Comparison of ENCODE assay signal across 12 cellular contexts in the genomic region with DNA sequence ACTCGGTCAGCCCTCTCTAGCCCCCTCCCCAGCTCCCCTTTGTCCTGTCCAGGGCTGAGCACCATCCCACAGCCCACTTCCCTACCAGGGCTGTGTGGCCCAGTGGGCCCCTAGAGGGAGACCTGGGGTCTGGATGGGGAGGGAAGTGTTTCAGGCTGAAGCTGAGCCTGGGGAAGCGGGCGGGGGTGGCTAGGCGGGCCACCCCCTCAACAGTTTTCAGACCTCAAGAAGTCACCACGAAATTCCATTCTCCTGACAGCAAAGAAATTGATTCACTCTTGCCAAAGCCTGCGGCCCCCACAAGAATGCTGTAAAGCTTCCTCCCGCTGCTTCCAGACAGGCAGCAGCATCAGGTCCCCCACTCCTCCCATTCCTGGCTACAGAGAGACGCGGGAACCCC. TPM values are rescaled to one million over a fixed set of nuclear protein-coding genes. Genes with fewer than 3 reads are reported as not detected.
DNase-seq lines count a peak whose midpoint lies in the region; ATAC-seq and TF ChIP-seq lines count a peak whose summit lies in the region.
"Had no signal": no experiment of that assay in that cellular context is flagged by ENCODE, and none has a peak within 500 bp of the region (broad histone marks: within the 10 kb centered on the region; RNA-seq: fewer than 3 reads in every experiment).

No MANE protein-coding gene starts in this region.

- 0% methylated on average over 8 of the region's 9 CpGs for WGBS in mammary epithelial cell (ENCODE audit: low coverage, missing lambda C conversion rate)

- DNase-seq in AG10803 (ENCODE audit: low read depth) (peak; percentile 94), LHCN-M2 (ENCODE audit: low read depth) (peak; percentile 95), mammary epithelial cell (peak; percentile 76), DMS79 (lab: John Stamatoyannopoulos, UW) (no peak), NCI-H2171 (lab: John Stamatoyannopoulos, UW) (no peak), D341Med (ENCODE audit: low spot score) (no peak)
- DNase-seq in naive thymus-derived CD4-positive, alpha-beta T cell = no peak
- DNase-seq: activated naive CD8-positive, alpha-beta T cell treated with anti-CD3 and anti-CD28 coated beads, Interleukin-2, amount 50 U/mL, for 24 hours; NK-92 treated with Interleukin-12 subunit alpha and Interleukin-12 subunit beta, amount 100 ng/mL, for 24 hours had no signal

- no peaks in the 10 kb centered on the region for H3K27me3 ChIP-seq in mammary epithelial cell (ENCODE audit: insufficient read depth, low read length)
- no peaks in the 10 kb centered on the region for H3K27me3 ChIP-seq in naive thymus-derived CD4-positive, alpha-beta T cell (ENCODE audit: control insufficient read depth in 2 of 2, insufficient read depth in 2 of 2, low read length in 2 of 2)

- BruUV-seq in mammary epithelial cell (replicated peaks; lab: Mats Ljungman, UMichigan) = no TSS peak

- no peaks in the 10 kb centered on the region for H3K36me3 ChIP-seq in mammary epithelial cell (ENCODE audit: insufficient read depth, low read length)
- H3K36me3 ChIP-seq in naive thymus-derived CD4-positive, alpha-beta T cell (ENCODE audit: control insufficient read depth in 2 of 3, insufficient read depth in 3 of 3, low read length in 3 of 3) = peaks cover 0 to 8% (median 0%) of the 10 kb centered on the region in 3 experiments

- no peak overlapping the region for H3K9ac ChIP-seq in mammary epithelial cell (ENCODE audit: insufficient read depth, low read length)

- H3K4me3 Mint-ChIP-seq in naive thymus-derived CD4-positive, alpha-beta T cell = peak overlapping the region in 4 of 10 donors; percentile 7 to 98 (median 73)

- H3K4me3 ChIP-seq in AG10803 (ENCODE audit: low read length) (no peak overlapping the region), mammary epithelial cell (replicated peaks in 1 of 3; ENCODE audit: insufficient read depth in 1 of 3, low read depth in 2 of 3, low read length in 3 of 3) (no peak overlapping the region)
- H3K4me3 ChIP-seq in naive thymus-derived CD4-positive, alpha-beta T cell (ENCODE audit: low read length) = no peak overlapping the region

- H3K4me1 Mint-ChIP-seq in naive thymus-derived CD4-positive, alpha-beta T cell = peaks cover 18 to 36% (median 29%) of the 10 kb centered on the region in 7 donors

- H3K79me2 ChIP-seq in mammary epithelial cell (ENCODE audit: insufficient read depth, low read length) = peaks cover 21% of the 10 kb centered on the region

- POLR2A ChIA-PET in naive thymus-derived CD4-positive, alpha-beta T cell (lab: Charles Lee) = interaction anchor here (3.0 to 15.7 kb wide), 3 partner anchors 6 to 13 kb away, joined by 11 to 401 read pairs (median 16); no protein-coding TSS in a partner anchor

- peak overlapping the region; percentile 62 for H3K4me2 ChIP-seq in mammary epithelial cell (ENCODE audit: insufficient read depth, low read depth, low read length)

- H3K4me1 ChIP-seq in mammary epithelial cell (ENCODE audit: insufficient read depth, low read length) = peaks cover 39% of the 10 kb centered on the region
- H3K4me1 ChIP-seq in naive thymus-derived CD4-positive, alpha-beta T cell (ENCODE audit: control insufficient read depth in 2 of 2, insufficient read depth in 2 of 2, low read length in 2 of 2) = peaks cover 21 to 28% of the 10 kb centered on the region in 2 donors

- no peak overlapping the region for H3K27ac ChIP-seq in mammary epithelial cell (ENCODE audit: insufficient read depth, low read depth, low read length)
- H3K27ac ChIP-seq in naive thymus-derived CD4-positive, alpha-beta T cell (ENCODE audit: low read depth, low read length) = no peak overlapping the region

- CTCF ChIA-PET in mammary epithelial cell (lab: Charles Lee; ENCODE audit: low non-redundant PET) = no interaction called here
- CTCF ChIA-PET in naive thymus-derived CD4-positive, alpha-beta T cell (lab: Charles Lee) = no interaction called here

- no peaks in the 10 kb centered on the region for H3K9me3 ChIP-seq in mammary epithelial cell (replicated peaks; ENCODE audit: insufficient read depth, low read length)
- no peaks in the 10 kb centered on the region for H3K9me3 ChIP-seq in naive thymus-derived CD4-positive, alpha-beta T cell (ENCODE audit: control insufficient read depth in 2 of 3, low read length in 3 of 3)

- no peak for ATAC-seq in naive thymus-derived CD4-positive, alpha-beta T cell
- no peak for ATAC-seq in HG03469 (IDR thresholded peaks at IDR 0.05; ENCODE audit: unreplicated experiment)
- ATAC-seq: activated CD4-positive, CD25-positive, alpha-beta regulatory T cell treated with anti-CD3 and anti-CD28 coated beads, Interleukin-2, amount 50 U/mL, for 24 hours; activated naive CD8-positive, alpha-beta T cell treated with anti-CD3 and anti-CD28 coated beads, Interleukin-2, amount 50 U/mL, for 24 hours had no signal

- H4K20me1 ChIP-seq in mammary epithelial cell (ENCODE audit: insufficient read depth, low read length) = no peaks in the 10 kb centered on the region

- TF ChIP-seq CTCF in AG10803 (conservative IDR thresholded peaks at IDR 0.05; ENCODE audit: low read length) (peak; percentile 37), mammary epithelial cell (conservative IDR thresholded peaks at IDR 0.05 in 1 of 2, IDR thresholded peaks at IDR 0.05 in 1 of 2; ENCODE audit: extremely low read depth in 1 of 2, insufficient read depth in 1 of 2, low read depth in 1 of 2, low read length in 2 of 2) (no peak)

- H3K27ac Mint-ChIP-seq in naive thymus-derived CD4-positive, alpha-beta T cell = peak overlapping the region in 5 of 9 donors; percentile 48 to 81 (median 74)
- H3K27ac Mint-ChIP-seq: activated naive CD8-positive, alpha-beta T cell treated with anti-CD3 and anti-CD28 coated beads, Interleukin-2, amount 50 U/mL, for 24 hours had no signal

- intact Hi-C loops in mammary epithelial cell (cut with micrococcal nuclease) = loop anchor here (1.0 kb wide), 1 partner anchor 9 kb away; no protein-coding TSS in a partner anchor
- intact Hi-C loops in naive thymus-derived CD4-positive, alpha-beta T cell (cut with micrococcal nuclease) = no loop called here

- H3K9me3 Mint-ChIP-seq in naive thymus-derived CD4-positive, alpha-beta T cell = peaks cover 0 to 3% (median 0%) of the 10 kb centered on the region in 11 donors
- H3K9me3 Mint-ChIP-seq: activated naive CD8-positive, alpha-beta T cell treated with anti-CD3 and anti-CD28 coated beads, Interleukin-2, amount 50 U/mL, for 24 hours had no signal

- H2AFZ ChIP-seq in mammary epithelial cell (ENCODE audit: low read depth, low read length) = peak overlapping the region; percentile 28

- dilution Hi-C loops in mammary epithelial cell (cut with HindIII; ENCODE audit: low sequenced_read_pairs) = loop anchor here (5.0 kb wide), 2 partner anchors 35 to 105 kb away; no protein-coding TSS in a partner anchor

- in situ Hi-C loops in mammary epithelial cell (cut with MboI; ENCODE audit: low sequenced_read_pairs in 2 of 2) = no loop called here

- peaks cover 0 to 10% (median 0%) of the 10 kb centered on the region in 5 donors for H3K36me3 Mint-ChIP-seq in naive thymus-derived CD4-positive, alpha-beta T cell

- peaks cover 0 to 11% (median 0%) of the 10 kb centered on the region in 5 donors for H3K27me3 Mint-ChIP-seq in naive thymus-derived CD4-positive, alpha-beta T cell
- H3K27me3 Mint-ChIP-seq: activated naive CD8-positive, alpha-beta T cell treated with anti-CD3 and anti-CD28 coated beads, Interleukin-2, amount 50 U/mL, for 24 hours had no signal

RNA-seq across cellular contexts. Expression of gene LFNG, which starts 2.6 kb away (rescaled TPM):
- total RNA-seq in LHCN-M2 (2014; rRNA removed) (15.2 and 15.7 TPM in 2 replicates), mammary epithelial cell (100 to 1,000 TPM in 1 of 2 donors, 10 to 100 TPM in 1; 29.7 to 105 TPM)
- polyA plus RNA-seq in LHCN-M2 (2012) = 15.5 TPM
- polyA plus RNA-seq in mammary epithelial cell = 35.5 TPM
- polyA minus RNA-seq in mammary epithelial cell = 15.9 TPM
- total RNA-seq in naive thymus-derived CD4-positive, alpha-beta T cell = 100 to 1,000 TPM; 114 to 246 (median 151) TPM
- 1 to 10 TPM; 1.2 to 2.3 TPM for polyA plus RNA-seq in naive thymus-derived CD4-positive, alpha-beta T cell

RNA-seq across cellular contexts. Expression of gene BRAT1, which starts 38.3 kb away (rescaled TPM):
- 73.9 and 78.9 TPM in 2 replicates for total RNA-seq in LHCN-M2 (2014; rRNA removed)
- polyA plus RNA-seq in LHCN-M2 (2012) = 27.5 TPM
- total RNA-seq in mammary epithelial cell = 10 to 100 TPM; 20.5 to 25.3 TPM
- polyA plus RNA-seq in mammary epithelial cell = 15.3 TPM
- 20.8 TPM for polyA minus RNA-seq in mammary epithelial cell
- 10 to 100 TPM; 24.6 to 45.5 (median 37.0) TPM for total RNA-seq in naive thymus-derived CD4-positive, alpha-beta T cell
- polyA plus RNA-seq in naive thymus-derived CD4-positive, alpha-beta T cell = 10 to 100 TPM; 23.4 to 58.9 TPM

RNA-seq across cellular contexts. Expression of gene GRIFIN, which starts 40.8 kb away (rescaled TPM):
- total RNA-seq in LHCN-M2 (2014; rRNA removed) = not detected in 2 replicates
- not detected for polyA plus RNA-seq in LHCN-M2 (2012)
- not detected for total RNA-seq in mammary epithelial cell
- not detected for polyA plus RNA-seq in mammary epithelial cell
- not detected for polyA minus RNA-seq in mammary epithelial cell
- total RNA-seq in naive thymus-derived CD4-positive, alpha-beta T cell = not detected
- not detected for polyA plus RNA-seq in naive thymus-derived CD4-positive, alpha-beta T cell
- total RNA-seq: glomerular endothelial cell had no signal

RNA-seq across cellular contexts. Expression of gene IQCE, which starts 41.8 kb away (rescaled TPM):
- total RNA-seq in LHCN-M2 (2014; rRNA removed) (15.3 and 16.4 TPM in 2 replicates), mammary epithelial cell (10 to 100 TPM; 13.3 to 15.1 TPM)
- polyA plus RNA-seq in LHCN-M2 (2012) = 10.4 TPM
- 5.4 TPM for polyA plus RNA-seq in mammary epithelial cell
- polyA minus RNA-seq in mammary epithelial cell = 6.2 TPM
- 10 to 100 TPM in 1 of 5 experiments, 1 to 10 TPM in 4; 4.8 to 10.4 (median 7.5) TPM for total RNA-seq in naive thymus-derived CD4-positive, alpha-beta T cell
- 1 to 10 TPM; 1.6 to 1.9 TPM for polyA plus RNA-seq in naive thymus-derived CD4-positive, alpha-beta T cell

Comparison
In these comparisons a context has a peak if more than half of its experiments do, and no peak if none do; other contexts are left out.
1. DNase-seq: peak in AG10803 (single experiment), LHCN-M2 (single experiment) and mammary epithelial cell (single experiment); none in naive thymus-derived CD4-positive, alpha-beta T cell (0 of 9), DMS79 (single experiment), NCI-H2171 (single experiment) and D341Med (single experiment).